ENCODE assay signal across 24 cellular contexts in the genomic region with DNA sequence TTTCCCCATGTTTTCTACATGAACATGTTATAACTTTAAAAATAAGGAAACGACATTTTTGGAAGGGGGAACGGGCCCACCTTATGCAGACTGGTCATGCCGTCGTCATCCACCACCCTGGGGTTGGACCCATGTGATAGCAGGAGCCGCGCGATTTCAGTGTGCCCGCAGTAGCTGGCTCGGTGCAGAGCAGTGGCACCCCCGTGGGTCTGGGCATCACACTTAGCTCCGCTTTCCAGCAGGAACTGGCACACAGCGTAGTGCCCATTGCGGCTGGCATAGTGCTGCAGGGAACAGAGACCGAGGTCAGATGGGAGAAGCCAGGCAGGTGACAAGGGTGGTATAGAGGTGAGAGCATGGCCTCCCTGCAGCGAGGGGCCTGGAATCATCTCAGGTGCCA.
"Had no signal": no experiment of that assay in that cellular context is flagged by ENCODE, and none has a peak within 500 bp of the region (broad histone marks: within the 10 kb centered on the region; RNA-seq: fewer than 3 reads in every experiment).

No MANE protein-coding gene starts in this region.

- H3K27ac ChIP-seq: body of pancreas, epithelial cell of prostate, esophagus squamous epithelium, gastroesophageal sphincter had no signal

- H3K4me3 ChIP-seq: body of pancreas, esophagus squamous epithelium, gastroesophageal sphincter had no signal

- H3K27me3 ChIP-seq: body of pancreas, esophagus squamous epithelium, gastroesophageal sphincter had no signal

- FAIRE-seq: colon, endometrium, endothelial cell of umbilical vein had no signal

- H3K9me3 ChIP-seq: body of pancreas, esophagus squamous epithelium, gastroesophageal sphincter had no signal

- DNase-seq: activated CD4-positive, alpha-beta T cell treated with anti-CD3 and anti-CD28 coated beads for 48 hours; activated CD4-positive, alpha-beta T cell treated with anti-CD3 and anti-CD28 coated beads, Interleukin-2, amount 50 U/mL, for 1 hour; activated CD4-positive, alpha-beta T cell treated with anti-CD3 and anti-CD28 coated beads, Interleukin-2, amount 50 U/mL, for 48 hours; activated CD4-positive, CD25-positive, alpha-beta regulatory T cell; activated CD8-positive, alpha-beta memory T cell treated with anti-CD3 and anti-CD28 coated beads for 24 hours; activated CD8-positive, alpha-beta T cell treated with anti-CD3 and anti-CD28 coated beads for 36 hours; activated effector memory CD4-positive, alpha-beta T cell treated with Interleukin-2 at 50 U/mL for 16 hours; activated gamma-delta T cell treated with Interleukin-2 at 50 U/mL for 16 hours; activated naive CD4-positive, alpha-beta T cell treated with anti-CD3 and anti-CD28 coated beads, Interleukin-2, amount 50 U/mL, for 16 hours; activated naive CD4-positive, alpha-beta T cell treated with Interleukin-2 at 50 U/mL for 16 hours; activated T-cell treated with anti-CD3 and anti-CD28 coated beads, Interleukin-2, amount 50 U/mL, for 4 hours; amniotic stem cell; aorta; body of pancreas; effector CD8-positive, alpha-beta T cell; esophagus squamous epithelium; foreskin melanocyte; T-helper 2 cell had no signal

- ATAC-seq: activated CD8-positive, alpha-beta T cell treated with anti-CD3 and anti-CD28 coated beads for 36 hours; activated T-cell treated with anti-CD3 and anti-CD28 coated beads, Interleukin-2, amount 50 U/mL, for 4 hours; activated T-helper 17 cell treated with anti-CD3 and anti-CD28 coated beads, Interleukin-2, amount 50 U/mL, for 72 hours; body of pancreas; gastroesophageal sphincter had no signal
